In genomic region chr15:48796930-48797329, GRCh38 we compare ENCODE assay signal across 10 cellular contexts. TPM values are rescaled to one million over a fixed set of nuclear protein-coding genes. Genes with fewer than 3 reads are reported as not detected.
DNase-seq lines count a peak whose midpoint lies in the region; ATAC-seq, FAIRE-seq and TF ChIP-seq lines count a peak whose summit lies in the region.
"Had no signal": no experiment of that assay in that cellular context is flagged by ENCODE, and none has a peak within 500 bp of the region (broad histone marks: within the 10 kb centered on the region; RNA-seq: fewer than 3 reads in every experiment).

No MANE protein-coding gene starts in this region.

- intact Hi-C loops in colonic mucosa (cut with DNase I) = no loop called here

- peaks cover 0 to 8% of the 10 kb centered on the region in 2 donors for H3K36me3 ChIP-seq in muscle layer of duodenum (ENCODE audit: control insufficient read depth in 1 of 2, insufficient read depth in 2 of 2, low read length in 2 of 2)
- H3K36me3 ChIP-seq in colonic mucosa = no peaks in the 10 kb centered on the region
- H3K36me3 ChIP-seq: uterus had no signal

- H3K4me3 ChIP-seq in muscle layer of duodenum (ENCODE audit: low read depth in 1 of 2, low read length in 2 of 2) (no peak overlapping the region), colonic mucosa (no peak overlapping the region)
- H3K4me3 ChIP-seq: uterus had no signal

- no peak overlapping the region for H3K9ac ChIP-seq in colonic mucosa (ENCODE audit: low read depth in 2 of 2, low read length in 2 of 2)

- no peak for TF ChIP-seq CTCF in colonic mucosa (IDR thresholded peaks at IDR 0.05)

- no peaks in the 10 kb centered on the region for H3K9me3 ChIP-seq in muscle layer of duodenum (ENCODE audit: control insufficient read depth in 1 of 2, low read length in 2 of 2)
- H3K9me3 ChIP-seq in colonic mucosa = no peaks in the 10 kb centered on the region
- H3K9me3 ChIP-seq: uterus had no signal

- no peak for TF ChIP-seq POLR2A in GM12891 (IDR thresholded peaks at IDR 0.05; ENCODE audit: low read depth, low read length)

- no peaks in the 10 kb centered on the region for H3K27me3 ChIP-seq in muscle layer of duodenum (ENCODE audit: low read depth, low read length)
- H3K27me3 ChIP-seq in colonic mucosa = no peaks in the 10 kb centered on the region
- H3K27me3 ChIP-seq: uterus had no signal

- ATAC-seq in HG02588 (IDR thresholded peaks at IDR 0.05; ENCODE audit: unreplicated experiment) (peak; percentile 38), HG03045 (IDR thresholded peaks at IDR 0.05; ENCODE audit: unreplicated experiment) (no peak)

- H3K4me1 ChIP-seq in muscle layer of duodenum (ENCODE audit: control insufficient read depth in 1 of 2, insufficient read depth in 2 of 2, low read length in 2 of 2) = peaks cover 6 to 9% of the 10 kb centered on the region in 2 donors
- no peaks in the 10 kb centered on the region for H3K4me1 ChIP-seq in colonic mucosa
- H3K4me1 ChIP-seq: uterus had no signal

- DNase-seq in GM12891 (ENCODE audit: insufficient read length, low spot score) (no peak), amniotic stem cell (lab: John Stamatoyannopoulos, UW) (peak; percentile 9), SW480 (ENCODE audit: low spot score) (no peak), colonic mucosa (no peak), iPS-NIHi11 (ENCODE audit: low spot score) (no peak)
- DNase-seq: uterus had no signal

- peak; percentile 55 for FAIRE-seq in GM12891 (lab: Jason Lieb, UNC)
- FAIRE-seq: TTC549 had no signal

- H3K27ac ChIP-seq in muscle layer of duodenum (ENCODE audit: low read length) = peak overlapping the region; percentile 3
- H3K27ac ChIP-seq in colonic mucosa = no peak overlapping the region
- H3K27ac ChIP-seq: uterus had no signal

TF ChIP-seq in GM12891, 5 proteins besides CTCF, POLR2A, EP300 and RAD21:
- TF ChIP-seq TAF1 (IDR thresholded peaks at IDR 0.05; ENCODE audit: low read depth, low read length) (no peak), PAX5 (IDR thresholded peaks at IDR 0.05; ENCODE audit: insufficient read depth, low read length, severe bottlenecking) (no peak), POLR2AphosphoS5 (IDR thresholded peaks at IDR 0.05; ENCODE audit: low read depth, low read length) (no peak), POU2F2 (IDR thresholded peaks at IDR 0.05; ENCODE audit: low read depth, low read length) (no peak), SPI1 (IDR thresholded peaks at IDR 0.05; ENCODE audit: low read depth, low read length) (no peak)

RNA-seq across cellular contexts. Expression of gene CEP152, which starts 13.9 kb away (rescaled TPM):
- 4.2 TPM for polyA plus RNA-seq in GM12891 (2012; ENCODE audit: low read depth, missing spikeins)
- 10 to 100 TPM in 1 of 2 donors, 1 to 10 TPM in 1; 4.8 to 11.8 TPM for total RNA-seq in colonic mucosa
